In the genomic region with DNA sequence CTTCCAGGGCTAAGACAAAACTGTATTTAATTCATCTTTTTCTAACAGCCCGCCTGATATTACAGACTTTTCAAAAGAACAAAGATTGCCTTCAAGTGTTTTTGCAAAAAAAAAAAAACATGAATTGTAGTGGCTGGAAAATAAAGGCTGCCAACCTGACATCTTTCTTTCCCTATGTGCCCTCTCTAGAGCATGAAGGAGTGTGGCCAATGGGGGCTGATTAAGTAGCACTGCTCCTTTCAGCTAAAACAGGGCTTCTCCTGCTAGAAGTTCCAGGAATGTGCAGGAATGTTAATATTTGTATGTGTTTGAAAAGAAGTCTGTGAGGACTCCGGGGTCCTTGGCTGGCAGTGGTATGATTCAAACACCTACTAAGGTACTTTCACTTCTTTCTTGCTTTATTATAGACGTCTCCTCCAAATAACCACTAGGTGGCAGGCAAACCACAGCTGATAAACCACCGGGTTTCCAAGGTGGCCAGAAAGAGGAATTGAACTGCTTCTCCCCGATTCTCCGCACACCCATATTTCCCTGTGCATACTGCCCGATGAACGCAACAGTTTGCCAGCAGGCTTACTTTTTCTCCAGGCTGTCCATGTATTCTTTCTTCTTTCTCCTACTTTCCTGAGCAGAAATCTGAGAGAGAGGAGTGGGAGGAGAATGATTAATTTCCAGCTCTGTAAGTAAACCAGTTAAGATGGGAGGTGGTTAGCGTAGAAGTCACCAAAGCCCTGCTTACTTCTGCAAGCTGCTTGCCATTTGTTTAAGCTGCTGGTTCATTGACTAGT, we compare ENCODE assay signal across 8 cellular contexts. TPM values are rescaled to one million over a fixed set of nuclear protein-coding genes. Genes with fewer than 3 reads are reported as not detected.
DNase-seq lines count a peak whose midpoint lies in the region; ATAC-seq and TF ChIP-seq lines count a peak whose summit lies in the region.

No MANE protein-coding gene starts in this region.

- H3K4me3 Mint-ChIP-seq in CD4-positive, alpha-beta T cell = no peak overlapping the region

- H3K9me3 Mint-ChIP-seq in CD4-positive, alpha-beta T cell = no peaks in the 10 kb centered on the region

- TF ChIP-seq CTCF in CD4-positive, alpha-beta T cell (IDR thresholded peaks at IDR 0.05) = peak; percentile 90

- H3K4me1 Mint-ChIP-seq in CD4-positive, alpha-beta T cell (ENCODE audit: low read depth) = peaks cover 17% of the 10 kb centered on the region

- no peaks in the 10 kb centered on the region for H3K27me3 Mint-ChIP-seq in CD4-positive, alpha-beta T cell

- H3K27me3 ChIP-seq in CD4-positive, alpha-beta T cell (ENCODE audit: control insufficient read depth, insufficient read depth, low read length) = no peaks in the 10 kb centered on the region

- POLR2A ChIA-PET in CD4-positive, alpha-beta T cell (lab: Charles Lee) = interaction anchor here (0.7 to 2.0 kb wide), 4 partner anchors 96 to 104 kb away, joined by 3 to 6 read pairs (median 3); partner anchors contain the start of gene CREB3L2

- H3K27ac Mint-ChIP-seq in CD4-positive, alpha-beta T cell = no peak overlapping the region

- no peak overlapping the region for H3K27ac ChIP-seq in CD4-positive, alpha-beta T cell (ENCODE audit: low read depth, low read length)

- peaks cover 60% of the 10 kb centered on the region for H3K36me3 Mint-ChIP-seq in CD4-positive, alpha-beta T cell (ENCODE audit: low read depth)

- no peaks in the 10 kb centered on the region for H3K9me3 ChIP-seq in CD4-positive, alpha-beta T cell (ENCODE audit: control insufficient read depth, low read length)

- peak; percentile 22 to 52 (median 44) for DNase-seq in CD4-positive, alpha-beta T cell
- DNase-seq in NCI-H510A treated with DMSO at 0.1 percent for 48 hours (lab: John Stamatoyannopoulos, UW) (peak; percentile 51), dermis microvascular lymphatic vessel endothelial cell (ENCODE audit: low read depth in 2 of 2) (peak; percentile 61 to 79), medulla oblongata (ENCODE audit: extremely low spot score) (peak; percentile 94)
- peak; percentile 59 to 64 for DNase-seq in activated CD4-positive, alpha-beta T cell treated with anti-CD3 and anti-CD28 coated beads for 4 hours
- peak; percentile 64 for DNase-seq in stimulated activated CD8-positive, alpha-beta memory T cell treated with anti-CD3 and anti-CD28 coated beads, Interleukin-4, amount 100 ng/mL, for 48 hours

- ATAC-seq in CD4-positive, alpha-beta T cell (ENCODE audit: poor library complexity) = peak; percentile 64
- peak; percentile 75 for ATAC-seq in GM19395 (IDR thresholded peaks at IDR 0.05; ENCODE audit: unreplicated experiment)
- peak; percentile 47 for ATAC-seq in HG03457 (IDR thresholded peaks at IDR 0.05; ENCODE audit: unreplicated experiment)

- CTCF ChIA-PET in CD4-positive, alpha-beta T cell (lab: Charles Lee) = interaction anchor here (0.7 to 4.2 kb wide), 13 partner anchors 9 to 986 kb away, joined by 3 to 65 read pairs (median 3); partner anchors contain the start of gene CREB3L2

- intact Hi-C loops in CD4-positive, alpha-beta T cell (cut with DNase I, micrococcal nuclease) = loop anchor here (1.0 to 10.0 kb wide), 9 partner anchors 105 to 964 kb away; no protein-coding TSS in a partner anchor

RNA-seq across cellular contexts. Expression of gene DGKI, which starts 56.8 kb away (rescaled TPM):
- not detected for total RNA-seq in CD4-positive, alpha-beta T cell
- total RNA-seq in dermis microvascular lymphatic vessel endothelial cell = 0.64 and 3.5 TPM in 2 replicates

Comparison
In these comparisons a context has a peak if more than half of its experiments do, and no peak if none do; other contexts are left out.
1. DNase-seq: peak in every context shown above with its lines; median percentile 94 in medulla oblongata; 70 in dermis microvascular lymphatic vessel endothelial cell; 64 in stimulated activated CD8-positive, alpha-beta memory T cell treated with anti-CD3 and anti-CD28 coated beads, Interleukin-4, amount 100 ng/mL, for 48 hours; 62 in activated CD4-positive, alpha-beta T cell treated with anti-CD3 and anti-CD28 coated beads for 4 hours; 51 in NCI-H510A treated with DMSO at 0.1 percent for 48 hours; 44 in CD4-positive, alpha-beta T cell.